ENCODE assay signal across 10 cellular contexts in genomic region chr16:70736454-70737376, GRCh38. TPM values are rescaled to one million over a fixed set of nuclear protein-coding genes. Genes with fewer than 3 reads are reported as not detected.
DNase-seq lines count a peak whose midpoint lies in the region; ATAC-seq and TF ChIP-seq lines count a peak whose summit lies in the region.
"Had no signal": no experiment of that assay in that cellular context is flagged by ENCODE, and none has a peak within 500 bp of the region (broad histone marks: within the 10 kb centered on the region; RNA-seq: fewer than 3 reads in every experiment).

No MANE protein-coding gene starts in this region.

- H3K9me3 Mint-ChIP-seq in naive thymus-derived CD8-positive, alpha-beta T cell = no peaks in the 10 kb centered on the region
- H3K9me3 Mint-ChIP-seq: natural killer cell treated with Interleukin-12 subunit alpha and Interleukin-12 subunit beta and Interleukin-15 and Interleukin-18, amount 100 ng/mL, for 72 hours had no signal

- peak; percentile 52 to 55 for ATAC-seq in naive thymus-derived CD8-positive, alpha-beta T cell
- ATAC-seq in GM21737 (IDR thresholded peaks at IDR 0.05; ENCODE audit: unreplicated experiment) = no peak

- H3K4me3 ChIP-seq in AG04450 (ENCODE audit: low read depth, low read length) (no peak overlapping the region), HUES48 (ENCODE audit: low read depth, low read length) (no peak overlapping the region)
- H3K4me3 ChIP-seq: SJSA1 had no signal

- peaks cover 42 to 80% (median 65%) of the 10 kb centered on the region in 4 donors for H3K4me1 Mint-ChIP-seq in naive thymus-derived CD8-positive, alpha-beta T cell

- TF ChIP-seq CTCF in AG04450 (IDR thresholded peaks at IDR 0.05; ENCODE audit: low read depth, low read length) = no peak

- H3K9ac ChIP-seq in HUES48 (ENCODE audit: low read depth, low read length) = no peak overlapping the region

- H3K9me3 ChIP-seq in AG04450 (ENCODE audit: control insufficient read depth, insufficient read depth, low read length) = no peaks in the 10 kb centered on the region
- no peaks in the 10 kb centered on the region for H3K9me3 ChIP-seq in HUES48 (ENCODE audit: control insufficient read depth, insufficient read depth, low read length)
- H3K9me3 ChIP-seq: SJSA1 had no signal

- POLR2A ChIA-PET in AG04450 (lab: Yijun Ruan, JAX) = interaction anchor here (0.6 to 2.2 kb wide), 3 partner anchors 14 to 84 kb away, joined by 6 to 13 read pairs (median 8); no protein-coding TSS in a partner anchor
- POLR2A ChIA-PET in naive thymus-derived CD8-positive, alpha-beta T cell (lab: Charles Lee) = interaction anchor here (0.7 to 5.5 kb wide), 20 partner anchors 8 to 214 kb away, joined by 3 to 60 read pairs (median 4); partner anchors contain the start of genes COG4, MTSS2, SF3B3 and VAC14

- peaks cover 4% of the 10 kb centered on the region; the same call in 1 of the 2 replicates for H3K4me1 ChIP-seq in HUES48 (ENCODE audit: control insufficient read depth, insufficient read depth, low read length)

- CTCF ChIA-PET in AG04450 (lab: Charles Lee) = interaction anchor here (2.3 to 3.3 kb wide), 4 partner anchors 10 to 49 kb away, joined by 9 to 30 read pairs (median 16); no protein-coding TSS in a partner anchor

- peaks cover 0 to 21% (median 2%) of the 10 kb centered on the region in 3 donors for H3K36me3 Mint-ChIP-seq in naive thymus-derived CD8-positive, alpha-beta T cell
- H3K36me3 Mint-ChIP-seq: natural killer cell treated with Interleukin-12 subunit alpha and Interleukin-12 subunit beta and Interleukin-15 and Interleukin-18, amount 100 ng/mL, for 72 hours had no signal

- H3K27me3 ChIP-seq in AG04450 (ENCODE audit: control insufficient read depth, insufficient read depth, low read length) = no peaks in the 10 kb centered on the region
- no peaks in the 10 kb centered on the region for H3K27me3 ChIP-seq in HUES48 (ENCODE audit: control insufficient read depth, insufficient read depth, low read length)
- H3K27me3 ChIP-seq: SJSA1 had no signal

- peak overlapping the region; percentile 96 to 100 (median 100) for H3K27ac Mint-ChIP-seq in naive thymus-derived CD8-positive, alpha-beta T cell

- 0 out of 2 replicates have a peak, but pooled peaks cover 10% of the 10 kb centered on the region for H3K36me3 ChIP-seq in HUES48 (ENCODE audit: control insufficient read depth, insufficient read depth, low read length)

- H3K27me3 Mint-ChIP-seq in naive thymus-derived CD8-positive, alpha-beta T cell = no peaks in the 10 kb centered on the region
- H3K27me3 Mint-ChIP-seq: natural killer cell treated with Interleukin-12 subunit alpha and Interleukin-12 subunit beta and Interleukin-15 and Interleukin-18, amount 100 ng/mL, for 72 hours had no signal

- DNase-seq in AG04450 (ENCODE audit: low read depth, low spot score) = no peak
- peak; percentile 73 for DNase-seq in brain pericyte (ENCODE audit: low read depth, low spot score)
- DNase-seq in naive thymus-derived CD8-positive, alpha-beta T cell = peak in 9 of 10 donors; percentile 18 to 75 (median 44)
- DNase-seq in kidney glomerular epithelial cell (lab: John Stamatoyannopoulos, UW) = no peak
- DNase-seq in DMS53 (lab: John Stamatoyannopoulos, UW) = no peak
- DNase-seq in NCI-H69 (lab: John Stamatoyannopoulos, UW) = no peak

- peak overlapping the region; percentile 99 for H3K27ac ChIP-seq in AG04450 (ENCODE audit: low read depth, low read length)
- peak overlapping the region; percentile 7 for H3K27ac ChIP-seq in HUES48 (ENCODE audit: low read depth, low read length)
- H3K27ac ChIP-seq: SJSA1 had no signal

- peak overlapping the region; percentile 57 to 89 (median 84) for H3K4me3 Mint-ChIP-seq in naive thymus-derived CD8-positive, alpha-beta T cell

RNA-seq across cellular contexts. Expression of gene MTSS2, which starts 50.9 kb away (rescaled TPM):
- polyA plus RNA-seq in AG04450 (2011; rRNA removed) = 57.9 and 80.1 TPM in 2 replicates
- 55.0 and 67.0 TPM in 2 replicates for polyA minus RNA-seq in AG04450 (2011; rRNA and poly(A)+ RNA removed)
- total RNA-seq in naive thymus-derived CD8-positive, alpha-beta T cell = 10 to 100 TPM; 23.3 to 26.8 TPM
- under 1 TPM in 1 of 3 donors, not detected in 2; 0.28 TPM for polyA plus RNA-seq in naive thymus-derived CD8-positive, alpha-beta T cell

Comparison
In these comparisons a context has a peak if more than half of its experiments do, and no peak if none do; other contexts are left out.
1. DNase-seq: peak in brain pericyte (single experiment) and naive thymus-derived CD8-positive, alpha-beta T cell (9 of 10); none in AG04450 (single experiment), kidney glomerular epithelial cell (single experiment), DMS53 (single experiment) and NCI-H69 (single experiment).
2. RNA of gene MTSS2, which starts 50.9 kb away (polyA plus RNA-seq): 57.9 to 80.1 TPM in AG04450; 0.28 TPM in naive thymus-derived CD8-positive, alpha-beta T cell; every median in the first group is over 10 times any median in the second.